Comparison of ENCODE assay signal across 8 cellular contexts in the genomic region with DNA sequence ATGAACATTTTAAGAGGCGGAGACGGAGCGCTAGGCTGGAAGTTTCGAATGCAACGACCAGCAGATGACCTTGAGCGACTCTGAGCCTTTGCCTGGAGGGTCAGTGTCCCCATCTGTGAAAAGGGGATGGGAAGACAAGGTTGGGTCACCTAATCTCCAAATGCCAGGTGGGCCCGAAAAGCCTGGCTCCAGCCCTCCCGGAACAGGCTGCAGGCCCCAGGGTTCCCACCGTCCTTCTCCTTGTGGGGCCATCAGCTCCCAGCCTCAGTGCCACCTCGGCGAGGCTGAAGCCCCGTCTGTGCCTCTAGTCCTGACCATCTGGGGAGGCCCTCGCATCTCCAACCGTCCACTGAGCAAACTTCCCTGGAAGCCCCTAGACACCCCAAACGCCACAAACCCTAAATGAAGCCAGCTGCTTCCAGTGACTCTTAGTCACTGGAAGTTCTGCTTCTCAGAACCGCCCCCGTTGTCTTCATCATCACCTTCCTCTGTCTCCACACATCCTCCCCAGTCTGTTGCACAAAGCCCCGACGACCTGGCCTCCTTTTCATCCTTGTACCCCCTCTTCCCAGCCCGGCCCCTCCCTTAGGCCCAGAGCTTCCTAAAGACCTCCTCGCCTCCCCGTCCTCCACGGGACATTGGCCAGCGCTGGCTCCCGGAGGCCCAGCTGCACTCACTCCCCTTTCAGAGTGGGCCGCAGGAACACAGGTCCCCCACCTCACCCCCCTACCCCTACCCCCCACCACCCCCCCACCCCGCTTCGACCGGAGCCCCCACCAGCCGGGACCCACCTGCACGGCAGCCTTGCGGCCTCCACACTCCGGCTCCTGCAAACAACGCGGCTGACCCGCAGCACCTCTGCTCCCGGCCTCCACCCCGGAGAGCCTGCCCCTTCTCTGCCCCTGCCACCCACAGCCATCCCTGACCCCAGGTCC. TPM values are rescaled to one million over a fixed set of nuclear protein-coding genes. Genes with fewer than 3 reads are reported as not detected.
DNase-seq lines count a peak whose midpoint lies in the region; ATAC-seq and TF ChIP-seq lines count a peak whose summit lies in the region.

No MANE protein-coding gene starts in this region.

- H3K9me3 ChIP-seq in H9 (ENCODE audit: control insufficient read depth, low read depth, low read length) (no peaks in the 10 kb centered on the region), adipocyte (ENCODE audit: control insufficient read depth, low read length) (no peaks in the 10 kb centered on the region)

- no peak overlapping the region for H3K9ac ChIP-seq in H9 (ENCODE audit: extremely low read depth, insufficient read length, low read length)
- peak overlapping the region; percentile 85 for H3K9ac ChIP-seq in adipocyte (ENCODE audit: low read length)

- no peak overlapping the region for H2BK12ac ChIP-seq in H9 (ENCODE audit: insufficient read length, low read depth, low read length)

- H3K36me3 ChIP-seq in adipocyte (ENCODE audit: control insufficient read depth, insufficient read depth, low read length, severe bottlenecking) = no peaks in the 10 kb centered on the region

- H2BK20ac ChIP-seq in H9 (ENCODE audit: low read depth, low read length, poor library complexity, severe bottlenecking) = no peak overlapping the region

- no peak overlapping the region for H3K56ac ChIP-seq in H9 (ENCODE audit: insufficient read length, low read depth, low read length)

- peaks cover 9% of the 10 kb centered on the region for H3K23me2 ChIP-seq in H9 (ENCODE audit: insufficient read length, low read depth, low read length, poor library complexity, severe bottlenecking)

- H2BK120ac ChIP-seq in H9 (ENCODE audit: low read depth, low read length, poor library complexity, severe bottlenecking) = no peak overlapping the region

- H3K27ac Mint-ChIP-seq in H9 (no peak overlapping the region), immature natural killer cell (no peak overlapping the region)
- H3K27ac Mint-ChIP-seq in stimulated activated memory B cell treated with anti-CD40 and anti-IgM and Interleukin-4, amounts not matched to agents 10 μg/mL and 1 μg/mL and 100 μg/mL, for 72 hours = no peak overlapping the region

- H3K27ac ChIP-seq in H9 (ENCODE audit: insufficient read length, low read depth, low read length) = no peak overlapping the region

- H3K79me1 ChIP-seq in H9 (ENCODE audit: insufficient read depth, low read depth, low read length, poor library complexity, severe bottlenecking) = no peaks in the 10 kb centered on the region

- H3K9me3 Mint-ChIP-seq in H9 = peaks cover 0 to 2% of the 10 kb centered on the region in 2 experiments; a peak in 1 of 5 replicates
- H3K9me3 Mint-ChIP-seq in immature natural killer cell = peaks cover 0 to 3% (median 0%) of the 10 kb centered on the region in 6 donors
- H3K9me3 Mint-ChIP-seq in stimulated activated memory B cell treated with anti-CD40 and anti-IgM and Interleukin-4, amounts not matched to agents 10 μg/mL and 1 μg/mL and 100 μg/mL, for 72 hours = peaks cover 6% of the 10 kb centered on the region

- no peak overlapping the region for H3K18ac ChIP-seq in H9 (ENCODE audit: insufficient read length, low read depth, low read length)

- peak overlapping the region; percentile 81 for H3K4me2 ChIP-seq in H9 (ENCODE audit: insufficient read depth, insufficient read length, low read length)

- H2AK5ac ChIP-seq in H9 (ENCODE audit: insufficient read length, low read length) = no peak overlapping the region

- H4K5ac ChIP-seq in H9 (ENCODE audit: insufficient read length, low read depth, low read length) = no peak overlapping the region

- H3K4me1 Mint-ChIP-seq in H9 = peaks cover 14 to 20% of the 10 kb centered on the region in 2 experiments
- peaks cover 0 to 12% of the 10 kb centered on the region in 2 donors for H3K4me1 Mint-ChIP-seq in immature natural killer cell
- no peaks in the 10 kb centered on the region for H3K4me1 Mint-ChIP-seq in stimulated activated memory B cell treated with anti-CD40 and anti-IgM and Interleukin-4, amounts not matched to agents 10 μg/mL and 1 μg/mL and 100 μg/mL, for 72 hours

- no peak overlapping the region for H3K23ac ChIP-seq in H9 (ENCODE audit: insufficient read length, low read depth, low read length)

- H4K20me1 ChIP-seq in H9 (ENCODE audit: control insufficient read depth, insufficient read depth, insufficient read length) = no peaks in the 10 kb centered on the region

- H4K8ac ChIP-seq in H9 (replicated peaks; ENCODE audit: insufficient read length, low read depth, low read length) = no peak overlapping the region

- H3K27me3 Mint-ChIP-seq in H9 (ENCODE audit: low read depth) (peaks cover 53% of the 10 kb centered on the region), immature natural killer cell (ENCODE audit: low read depth in 3 of 3) (peaks cover 9 to 17% (median 17%) of the 10 kb centered on the region in 3 donors)
- H3K27me3 Mint-ChIP-seq in stimulated activated memory B cell treated with anti-CD40 and anti-IgM and Interleukin-4, amounts not matched to agents 10 μg/mL and 1 μg/mL and 100 μg/mL, for 72 hours = peaks cover 68% of the 10 kb centered on the region

- H3K14ac ChIP-seq in H9 (ENCODE audit: insufficient read depth, low read length) = no peak overlapping the region; the same call in 1 of the 2 replicates

- no peak for ATAC-seq in stimulated activated memory B cell treated with anti-CD40 and anti-IgM and Interleukin-4, amounts not matched to agents 10 μg/mL and 1 μg/mL and 100 μg/mL, for 72 hours
- ATAC-seq in GM18517 (IDR thresholded peaks at IDR 0.05; ENCODE audit: unreplicated experiment) (no peak), GM19455 (IDR thresholded peaks at IDR 0.05; ENCODE audit: unreplicated experiment) (no peak)

- H3K4me1 ChIP-seq in H9 (ENCODE audit: insufficient read depth, low read length) = no peaks in the 10 kb centered on the region
- H3K4me1 ChIP-seq in adipocyte (ENCODE audit: control insufficient read depth, insufficient read depth, low read length) = peaks cover 18% of the 10 kb centered on the region

- H3K27me3 ChIP-seq in H9 (ENCODE audit: insufficient read depth, low read length) (no peaks in the 10 kb centered on the region; the same call in 1 of the 2 replicates), adipocyte (replicated peaks; ENCODE audit: control insufficient read depth, insufficient read depth, low read length) (peaks cover 4% of the 10 kb centered on the region)

- no peak overlapping the region for H4K91ac ChIP-seq in H9 (ENCODE audit: insufficient read length, low read depth, low read length)

- H2BK5ac ChIP-seq in H9 (ENCODE audit: insufficient read length, low read length) = no peak overlapping the region

- DNase-seq in H9 (no peak), adipocyte (ENCODE audit: low read depth) (no peak), immature natural killer cell (no peak), globus pallidus (ENCODE audit: low spot score) (no peak)
- no peak for DNase-seq in activated CD4-positive, CD25-positive, alpha-beta regulatory T cell treated with anti-CD3 and anti-CD28 coated beads, Interleukin-2, amount 50 U/mL, for 72 hours

- TF ChIP-seq CTCF in H9 (conservative IDR thresholded peaks at IDR 0.05) = no peak

- H3K36me3 Mint-ChIP-seq in H9 (ENCODE audit: insufficient read depth in 1 of 3, low read depth in 3 of 3) = peaks cover 0 to 2% (median 0%) of the 10 kb centered on the region in 3 experiments; a peak in 3 of 7 replicates
- no peaks in the 10 kb centered on the region for H3K36me3 Mint-ChIP-seq in immature natural killer cell
- H3K36me3 Mint-ChIP-seq in stimulated activated memory B cell treated with anti-CD40 and anti-IgM and Interleukin-4, amounts not matched to agents 10 μg/mL and 1 μg/mL and 100 μg/mL, for 72 hours = no peaks in the 10 kb centered on the region

- H3K4me3 Mint-ChIP-seq in H9 = peak overlapping the region; percentile 69 to 85
- peak overlapping the region; percentile 53 to 76 (median 65) for H3K4me3 Mint-ChIP-seq in immature natural killer cell
- peak overlapping the region; percentile 1 for H3K4me3 Mint-ChIP-seq in stimulated activated memory B cell treated with anti-CD40 and anti-IgM and Interleukin-4, amounts not matched to agents 10 μg/mL and 1 μg/mL and 100 μg/mL, for 72 hours

- peaks cover 1% of the 10 kb centered on the region; the same call in 1 of the 2 replicates for H3K79me2 ChIP-seq in H9 (ENCODE audit: insufficient read depth, low read length)

- H2BK15ac ChIP-seq in H9 (ENCODE audit: low read depth, low read length) = no peak overlapping the region

- no peak overlapping the region for H3T11ph ChIP-seq in H9 (ENCODE audit: low read length)

- H3K4me3 ChIP-seq in adipocyte (ENCODE audit: low read length) = peak overlapping the region; percentile 80

- no CpG with 5 or more reads among the region's 38 CpGs for WGBS in H9 (ENCODE audit: extremely low coverage, insufficient read length, low lambda C conversion rate)

- H3K4ac ChIP-seq in H9 (ENCODE audit: low read depth, low read length) = no peak overlapping the region

- H2AFZ ChIP-seq in H9 (ENCODE audit: low read length) = no peak overlapping the region

RNA-seq across cellular contexts. Expression of a gene that starts 1.0 kb away (rescaled TPM):
- 7.6 and 7.9 TPM in 2 replicates for total RNA-seq in H9 (2021)
- polyA plus RNA-seq in immature natural killer cell = under 1 TPM in 2 of 3 donors, not detected in 1; 0.06 to 0.41 TPM

Comparison
In these comparisons a context has a peak if more than half of its experiments do, and no peak if none do; other contexts are left out.
1. H3K4me3 Mint-ChIP-seq: peak in every context shown above with its lines; median percentile 77 in H9; 65 in immature natural killer cell; 1 in stimulated activated memory B cell treated with anti-CD40 and anti-IgM and Interleukin-4, amounts not matched to agents 10 μg/mL and 1 μg/mL and 100 μg/mL, for 72 hours.